1 cellular context compared by ENCODE assay signal in genomic region chr15:67038721-67039120, GRCh38.
TF ChIP-seq lines count a peak whose summit lies in the region.

No MANE protein-coding gene starts in this region.

TF ChIP-seq in GM23338, 12 proteins besides CTCF, POLR2A, EP300 and RAD21:
- TF ChIP-seq ZNF331 (CRISPR knock-in tag; IDR thresholded peaks at IDR 0.05; ENCODE audit: low read depth) = no peak
- no peak for TF ChIP-seq POLR2AphosphoS5 (IDR thresholded peaks at IDR 0.05; ENCODE audit: low read depth)
- no peak for TF ChIP-seq EZH2phosphoT487 (IDR thresholded peaks at IDR 0.05; ENCODE audit: unreplicated experiment)
- TF ChIP-seq ETS1 (IDR thresholded peaks at IDR 0.05) = no peak
- TF ChIP-seq ZNF462 (CRISPR knock-in tag; IDR thresholded peaks at IDR 0.05) = no peak
- TF ChIP-seq ZNF114 (CRISPR knock-in tag; IDR thresholded peaks at IDR 0.05) = no peak
- no peak for TF ChIP-seq STAT1 (IDR thresholded peaks at IDR 0.05; ENCODE audit: unreplicated experiment)
- TF ChIP-seq EZH2 (IDR thresholded peaks at IDR 0.05; ENCODE audit: low read depth, unreplicated experiment) = no peak
- no peak for TF ChIP-seq CREB1 (CRISPR knock-in tag; IDR thresholded peaks at IDR 0.05; ENCODE audit: low read depth)
- no peak for TF ChIP-seq REST (IDR thresholded peaks at IDR 0.05; ENCODE audit: unreplicated experiment)
- no peak for TF ChIP-seq NANOG (IDR thresholded peaks at IDR 0.05; ENCODE audit: borderline replicate concordance)
- TF ChIP-seq JUNB (IDR thresholded peaks at IDR 0.05; ENCODE audit: unreplicated experiment) = no peak
TF ChIP-seq in GM23338: peak in this region for 0.
